Comparison of ENCODE assay signal across 8 cellular contexts in genomic region chr2:191150121-191150450, GRCh38. TPM values are rescaled to one million over a fixed set of nuclear protein-coding genes. Genes with fewer than 3 reads are reported as not detected.
DNase-seq lines count a peak whose midpoint lies in the region; ATAC-seq and TF ChIP-seq lines count a peak whose summit lies in the region.

No MANE protein-coding gene starts in this region.

- H3K4me1 ChIP-seq in ascending aorta (no peaks in the 10 kb centered on the region), lower lobe of right lung (peaks cover 16% of the 10 kb centered on the region)

- TF ChIP-seq CTCF in ascending aorta (IDR thresholded peaks at IDR 0.05) (no peak), lower lobe of right lung (IDR thresholded peaks at IDR 0.05) (no peak)

- peak overlapping the region; percentile 98 for H3K4me3 Mint-ChIP-seq in activated naive CD4-positive, alpha-beta T cell treated with anti-CD3 and anti-CD28 coated beads, Interleukin-2, amount 50 U/mL, for 24 hours

- H3K36me3 Mint-ChIP-seq in activated naive CD4-positive, alpha-beta T cell treated with anti-CD3 and anti-CD28 coated beads, Interleukin-2, amount 50 U/mL, for 24 hours = peaks cover 24% of the 10 kb centered on the region

- DNase-seq in activated naive CD4-positive, alpha-beta T cell treated with Interleukin-2 at 50 U/mL for 16 hours = no peak
- no peak for DNase-seq in ascending aorta (ENCODE audit: low spot score in 2 of 2)
- no peak for DNase-seq in lower lobe of right lung
- DNase-seq in activated gamma-delta T cell treated with Interleukin-2 at 50 U/mL for 16 hours = no peak
- DNase-seq in AG08395 (ENCODE audit: low spot score) = no peak
- no peak for DNase-seq in activated CD4-positive, alpha-beta T cell treated with anti-CD3 and anti-CD28 coated beads, Interleukin-2, amount 50 U/mL, for 1 hour

- H3K9me3 Mint-ChIP-seq in activated naive CD4-positive, alpha-beta T cell treated with anti-CD3 and anti-CD28 coated beads, Interleukin-2, amount 50 U/mL, for 24 hours = no peaks in the 10 kb centered on the region

- H3K9me3 ChIP-seq in ascending aorta = no peaks in the 10 kb centered on the region
- no peaks in the 10 kb centered on the region for H3K9me3 ChIP-seq in lower lobe of right lung

- H3K27ac ChIP-seq in ascending aorta = no peak overlapping the region
- H3K27ac ChIP-seq in lower lobe of right lung = peak overlapping the region; percentile 76

- H3K36me3 ChIP-seq in ascending aorta = no peaks in the 10 kb centered on the region
- peaks cover 4% of the 10 kb centered on the region for H3K36me3 ChIP-seq in lower lobe of right lung

- H3K4me1 Mint-ChIP-seq in activated naive CD4-positive, alpha-beta T cell treated with anti-CD3 and anti-CD28 coated beads, Interleukin-2, amount 50 U/mL, for 24 hours = peaks cover 68% of the 10 kb centered on the region

- H3K4me3 ChIP-seq in ascending aorta (peak overlapping the region; percentile 46 to 68), lower lobe of right lung (peak overlapping the region; percentile 68)

- H3K27me3 ChIP-seq in ascending aorta (no peaks in the 10 kb centered on the region), lower lobe of right lung (ENCODE audit: low read depth) (no peaks in the 10 kb centered on the region)

- H3K27me3 Mint-ChIP-seq in activated naive CD4-positive, alpha-beta T cell treated with anti-CD3 and anti-CD28 coated beads, Interleukin-2, amount 50 U/mL, for 24 hours = no peaks in the 10 kb centered on the region

- intact Hi-C loops in ascending aorta (cut with DNase I) = loop anchor here (5.0 kb wide), 1 partner anchor 98 kb away; no protein-coding TSS in a partner anchor
- intact Hi-C loops in lower lobe of right lung (cut with DNase I) = no loop called here

- ATAC-seq in HG03139 (IDR thresholded peaks at IDR 0.05; ENCODE audit: unreplicated experiment) (peak; percentile 18), lower lobe of right lung (peak; percentile 50 to 57)

- peak overlapping the region; percentile 99 for H3K27ac Mint-ChIP-seq in activated naive CD4-positive, alpha-beta T cell treated with anti-CD3 and anti-CD28 coated beads, Interleukin-2, amount 50 U/mL, for 24 hours

RNA-seq across cellular contexts. Expression of gene STAT4, which starts 0.7 kb away (rescaled TPM):
- total RNA-seq in ascending aorta (0.85 TPM), lower lobe of right lung (5.8 TPM)
